Comparison of ENCODE assay signal across 12 cellular contexts in the genomic region with DNA sequence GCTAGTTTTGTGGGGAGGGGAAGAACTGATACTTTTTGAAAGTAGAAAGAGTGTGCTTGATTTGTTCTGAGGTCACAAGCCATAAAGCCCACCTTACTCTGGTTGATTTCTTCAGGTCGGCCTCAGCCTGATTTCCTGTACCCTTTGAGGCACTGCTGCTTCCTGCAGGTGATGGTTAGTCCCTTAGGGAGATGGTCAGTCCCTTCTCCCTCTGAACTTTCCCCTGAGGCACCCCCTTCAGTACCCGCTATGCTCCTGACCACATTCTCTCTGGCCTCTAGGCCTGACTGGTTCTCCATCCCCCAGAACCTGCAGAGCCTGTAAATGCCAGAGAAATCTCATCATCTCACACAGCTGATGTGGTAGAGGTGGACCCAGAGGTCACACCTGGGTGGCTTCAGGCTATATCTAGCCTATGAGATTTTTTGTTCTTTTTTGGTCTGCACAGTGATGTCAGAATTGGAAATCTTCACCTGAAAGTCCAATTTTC. TPM values are rescaled to one million over a fixed set of nuclear protein-coding genes. Genes with fewer than 3 reads are reported as not detected.
DNase-seq lines count a peak whose midpoint lies in the region; ATAC-seq and TF ChIP-seq lines count a peak whose summit lies in the region.
"Had no signal": no experiment of that assay in that cellular context is flagged by ENCODE, and none has a peak within 500 bp of the region (broad histone marks: within the 10 kb centered on the region; RNA-seq: fewer than 3 reads in every experiment).

No MANE protein-coding gene starts in this region.

- H3K27ac ChIP-seq in CD4-positive, alpha-beta memory T cell (ENCODE audit: low read depth, low read length), result no peak overlapping the region

- H3K9me3 ChIP-seq in CD4-positive, alpha-beta memory T cell (ENCODE audit: control insufficient read depth in 1 of 2, low read length in 2 of 2), result no peaks in the 10 kb centered on the region
- H3K9me3 ChIP-seq in mucosa of descending colon, result no peaks in the 10 kb centered on the region
- H3K9me3 ChIP-seq: MG63, SK-N-SH had no signal

- H3K27ac Mint-ChIP-seq in memory B cell, result peak overlapping the region; percentile 60
- no peak overlapping the region for H3K27ac Mint-ChIP-seq in CD4-positive, alpha-beta memory T cell

- H3K27me3 ChIP-seq in CD4-positive, alpha-beta memory T cell (ENCODE audit: insufficient read depth, low read length), result no peaks in the 10 kb centered on the region
- H3K27me3 ChIP-seq: MG63 had no signal

- DNase-seq in ELF-1 (ENCODE audit: low read depth, low spot score) (peak; percentile 63), M059J (ENCODE audit: low read depth) (peak; percentile 73), memory B cell (ENCODE audit: low spot score in 2 of 2) (no peak), NOMO-1 (lab: John Stamatoyannopoulos, UW; ENCODE audit: unreplicated experiment in 2 of 2) (no peak), mucosa of descending colon (no peak)
- DNase-seq in CD4-positive, alpha-beta memory T cell, result no peak
- DNase-seq: DMS153, MG63, midbrain, SK-N-SH had no signal

- TF ChIP-seq CTCF in mucosa of descending colon (IDR thresholded peaks at IDR 0.05), result no peak

- H3K9me3 Mint-ChIP-seq in memory B cell, result peaks cover 1% of the 10 kb centered on the region
- no peaks in the 10 kb centered on the region for H3K9me3 Mint-ChIP-seq in CD4-positive, alpha-beta memory T cell

- intact Hi-C loops in CD4-positive, alpha-beta memory T cell (cut with micrococcal nuclease), result no loop called here
- intact Hi-C loops in mucosa of descending colon (cut with DNase I, micrococcal nuclease), result no loop called here

- CTCF ChIA-PET in CD4-positive, alpha-beta memory T cell (lab: Charles Lee; ENCODE audit: partially characterized antibody), result interaction anchor here (1.1 to 4.2 kb wide), 2 partner anchors 60 to 63 kb away, joined by 4 to 17 read pairs; no protein-coding TSS in a partner anchor

- H3K36me3 ChIP-seq in CD4-positive, alpha-beta memory T cell (ENCODE audit: insufficient read depth, low read length), result no peaks in the 10 kb centered on the region
- no peaks in the 10 kb centered on the region for H3K36me3 ChIP-seq in mucosa of descending colon (ENCODE audit: low read depth)
- H3K36me3 ChIP-seq: MG63 had no signal

- H3K4me3 ChIP-seq in CD4-positive, alpha-beta memory T cell (ENCODE audit: low read length in 2 of 2), result no peak overlapping the region
- no peak overlapping the region for H3K4me3 ChIP-seq in mucosa of descending colon
- H3K4me3 ChIP-seq: MG63 had no signal

- no peaks in the 10 kb centered on the region for H3K36me3 Mint-ChIP-seq in memory B cell
- H3K36me3 Mint-ChIP-seq in CD4-positive, alpha-beta memory T cell, result no peaks in the 10 kb centered on the region

- peaks cover 44% of the 10 kb centered on the region for H3K4me1 Mint-ChIP-seq in memory B cell
- H3K4me1 Mint-ChIP-seq in CD4-positive, alpha-beta memory T cell, result peaks cover 13 to 27% (median 21%) of the 10 kb centered on the region in 4 donors

- POLR2A ChIA-PET in CD4-positive, alpha-beta memory T cell (lab: Charles Lee; ENCODE audit: partially characterized antibody), result interaction anchor here (1.2 to 8.4 kb wide), 3 partner anchors 17 to 45 kb away, joined by 3 to 111 read pairs (median 29); partner anchors contain the start of gene ID3

- ATAC-seq in GM21619 (IDR thresholded peaks at IDR 0.05; ENCODE audit: unreplicated experiment) (peak; percentile 38), memory B cell (ENCODE audit: low read depth) (peak; percentile 21), GM18867 (IDR thresholded peaks at IDR 0.05; ENCODE audit: unreplicated experiment) (no peak), mucosa of descending colon (no peak)

- peak overlapping the region; percentile 43 for H3K4me3 Mint-ChIP-seq in memory B cell
- H3K4me3 Mint-ChIP-seq in CD4-positive, alpha-beta memory T cell, result no peak overlapping the region

- H3K27me3 Mint-ChIP-seq in memory B cell, result no peaks in the 10 kb centered on the region
- H3K27me3 Mint-ChIP-seq in CD4-positive, alpha-beta memory T cell, result peaks cover 4 to 5% of the 10 kb centered on the region in 2 donors

- peaks cover 25% of the 10 kb centered on the region for H3K4me1 ChIP-seq in CD4-positive, alpha-beta memory T cell (ENCODE audit: insufficient read depth, low read length)
- peaks cover 10% of the 10 kb centered on the region for H3K4me1 ChIP-seq in mucosa of descending colon (ENCODE audit: low read depth)

RNA-seq across cellular contexts. Expression of gene ID3, which starts 15.0 kb away (rescaled TPM):
- 909 and 1,078 TPM in 2 replicates for total RNA-seq in M059J (2014; rRNA removed; shearing (Covaris generic))
- 10 to 100 TPM; 89.6 to 98.0 TPM for total RNA-seq in CD4-positive, alpha-beta memory T cell
- 10 to 100 TPM in 1 of 2 donors, 1 to 10 TPM in 1; 8.9 to 20.1 TPM for polyA plus RNA-seq in CD4-positive, alpha-beta memory T cell
- total RNA-seq in mucosa of descending colon, result 100 to 1,000 TPM in 2 of 3 donors, 10 to 100 TPM in 1; 83.0 to 316 (median 121) TPM

RNA-seq across cellular contexts. Expression of gene E2F2, which starts 43.3 kb away (rescaled TPM):
- total RNA-seq in M059J (2014; rRNA removed; shearing (Covaris generic)), result 2.8 and 3.6 TPM in 2 replicates
- total RNA-seq in CD4-positive, alpha-beta memory T cell, result 1 to 10 TPM; 1.1 to 1.2 TPM
- polyA plus RNA-seq in CD4-positive, alpha-beta memory T cell, result 1 to 10 TPM in 1 of 2 donors, under 1 TPM in 1; 0.69 to 1.1 TPM
- 10 to 100 TPM in 2 of 3 donors, 1 to 10 TPM in 1; 8.6 to 18.0 (median 14.5) TPM for total RNA-seq in mucosa of descending colon

Comparison
In these comparisons a context has a peak if more than half of its experiments do, and no peak if none do; other contexts are left out.
1. DNase-seq: peak in ELF-1 (single experiment) and M059J (single experiment); none in memory B cell (0 of 2), CD4-positive, alpha-beta memory T cell (0 of 5), NOMO-1 (0 of 2) and mucosa of descending colon (0 of 3).
2. ATAC-seq: peak in GM21619 (single experiment) and memory B cell (single experiment); none in GM18867 (single experiment) and mucosa of descending colon (single experiment).